ENCODE assay signal across 8 cellular contexts in the genomic region with DNA sequence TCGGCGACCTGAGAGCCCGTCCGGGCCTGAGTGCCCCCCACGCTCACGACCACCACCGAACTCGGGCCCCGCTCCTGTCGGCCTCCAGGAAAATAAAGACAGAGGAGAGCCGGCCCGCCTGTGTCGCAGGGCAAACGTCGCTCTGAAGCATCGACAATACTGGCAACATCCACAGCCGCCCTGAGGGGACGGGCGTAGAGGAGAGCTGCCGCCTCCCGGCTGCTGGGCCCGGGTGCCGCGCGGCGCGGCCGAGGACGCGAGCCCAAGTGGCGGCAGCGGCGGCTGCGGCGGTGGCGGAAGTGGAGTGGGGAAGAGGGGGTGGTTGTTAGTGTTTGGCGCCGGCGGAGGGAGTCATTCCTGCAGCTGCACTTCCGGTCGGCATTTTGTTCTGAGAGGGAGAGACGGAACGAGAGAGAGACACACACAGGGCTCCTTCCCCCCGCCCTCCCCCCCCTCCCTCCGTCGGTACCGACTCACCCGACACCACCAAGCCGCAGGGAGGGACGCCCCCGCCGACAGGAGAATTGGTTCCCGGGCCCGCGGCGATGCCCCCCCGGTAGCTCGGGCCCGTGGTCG. TPM values are rescaled to one million over a fixed set of nuclear protein-coding genes. Genes with fewer than 3 reads are reported as not detected.
DNase-seq lines count a peak whose midpoint lies in the region; ATAC-seq and TF ChIP-seq lines count a peak whose summit lies in the region.

A gene with protein sequence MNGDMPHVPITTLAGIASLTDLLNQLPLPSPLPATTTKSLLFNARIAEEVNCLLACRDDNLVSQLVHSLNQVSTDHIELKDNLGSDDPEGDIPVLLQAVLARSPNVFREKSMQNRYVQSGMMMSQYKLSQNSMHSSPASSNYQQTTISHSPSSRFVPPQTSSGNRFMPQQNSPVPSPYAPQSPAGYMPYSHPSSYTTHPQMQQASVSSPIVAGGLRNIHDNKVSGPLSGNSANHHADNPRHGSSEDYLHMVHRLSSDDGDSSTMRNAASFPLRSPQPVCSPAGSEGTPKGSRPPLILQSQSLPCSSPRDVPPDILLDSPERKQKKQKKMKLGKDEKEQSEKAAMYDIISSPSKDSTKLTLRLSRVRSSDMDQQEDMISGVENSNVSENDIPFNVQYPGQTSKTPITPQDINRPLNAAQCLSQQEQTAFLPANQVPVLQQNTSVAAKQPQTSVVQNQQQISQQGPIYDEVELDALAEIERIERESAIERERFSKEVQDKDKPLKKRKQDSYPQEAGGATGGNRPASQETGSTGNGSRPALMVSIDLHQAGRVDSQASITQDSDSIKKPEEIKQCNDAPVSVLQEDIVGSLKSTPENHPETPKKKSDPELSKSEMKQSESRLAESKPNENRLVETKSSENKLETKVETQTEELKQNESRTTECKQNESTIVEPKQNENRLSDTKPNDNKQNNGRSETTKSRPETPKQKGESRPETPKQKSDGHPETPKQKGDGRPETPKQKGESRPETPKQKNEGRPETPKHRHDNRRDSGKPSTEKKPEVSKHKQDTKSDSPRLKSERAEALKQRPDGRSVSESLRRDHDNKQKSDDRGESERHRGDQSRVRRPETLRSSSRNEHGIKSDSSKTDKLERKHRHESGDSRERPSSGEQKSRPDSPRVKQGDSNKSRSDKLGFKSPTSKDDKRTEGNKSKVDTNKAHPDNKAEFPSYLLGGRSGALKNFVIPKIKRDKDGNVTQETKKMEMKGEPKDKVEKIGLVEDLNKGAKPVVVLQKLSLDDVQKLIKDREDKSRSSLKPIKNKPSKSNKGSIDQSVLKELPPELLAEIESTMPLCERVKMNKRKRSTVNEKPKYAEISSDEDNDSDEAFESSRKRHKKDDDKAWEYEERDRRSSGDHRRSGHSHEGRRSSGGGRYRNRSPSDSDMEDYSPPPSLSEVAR (N-terminal part only) (plus strand): TSS at position 381 of the 576 bp plus-strand sequence. CDS start 76,928 bp downstream, outside the sequence.

- peak; percentile 6 for TF ChIP-seq CTCF in GM12873 (IDR thresholded peaks at IDR 0.05; ENCODE audit: insufficient read depth, low read depth, low read length, missing control alignments)
- TF ChIP-seq CTCF in cardiac muscle cell (IDR thresholded peaks at IDR 0.05; ENCODE audit: low read depth, low read length) = no peak
- TF ChIP-seq CTCF in transverse colon (IDR thresholded peaks at IDR 0.05) = no peak

- H3K27ac ChIP-seq in cardiac muscle cell (peak within 1 kb of the TSS; percentile 99), transverse colon (peak within 1 kb of the TSS; percentile 97 to 99 (median 98))

- H3K4me3 ChIP-seq in cardiac muscle cell (peak within 1 kb of the TSS; percentile 89), transverse colon (peak within 1 kb of the TSS; percentile 66 to 90 (median 84))

- peak; percentile 60 for ATAC-seq in HG02763 (IDR thresholded peaks at IDR 0.05; ENCODE audit: unreplicated experiment)

- peak; percentile 94 to 98 (median 94) for DNase-seq in NCI-H1417 (lab: John Stamatoyannopoulos, UW)
- DNase-seq in SW 1271 (lab: John Stamatoyannopoulos, UW) = peak; percentile 89 to 97
- peak; percentile 78 for DNase-seq in activated naive CD8-positive, alpha-beta T cell treated with anti-CD3 and anti-CD28 coated beads, Interleukin-2, amount 50 U/mL, for 16 hours (ENCODE audit: low read depth, low spot score)
- peak; percentile 95 to 96 for DNase-seq in cardiac muscle cell (ENCODE audit: low read depth in 1 of 2, low spot score in 1 of 2)
- DNase-seq in pons (ENCODE audit: low spot score) = peak; percentile 95
- DNase-seq in transverse colon = peak; percentile 92

- H3K36me3 ChIP-seq in cardiac muscle cell (no peaks in the 10 kb centered on the region), transverse colon (no peaks in the 10 kb centered on the region)

- no peak for TF ChIP-seq EP300 in transverse colon (IDR thresholded peaks at IDR 0.05; ENCODE audit: low read depth)

- peak; percentile 65 for TF ChIP-seq POLR2A in transverse colon (IDR thresholded peaks at IDR 0.05)

- in situ Hi-C loops in transverse colon (cut with MboI; ENCODE audit: low pct_ligation_motif_present in 1 of 4, low pct_unique_long_range_greater_than_20kb in 1 of 4, low sequenced_read_pairs in 3 of 4) = loop anchor here in 1 of 4 donors (10.0 kb wide), 1 partner anchor 132 kb away; no protein-coding TSS in a partner anchor

- H3K27me3 ChIP-seq in cardiac muscle cell (no peaks in the 10 kb centered on the region), transverse colon (no peaks in the 10 kb centered on the region)

- intact Hi-C loops in transverse colon (cut with DNase I; ENCODE audit: low total_unique reads) = no loop called here

- WGBS in transverse colon (ENCODE audit: low coverage in 1 of 2), 2 donors = 0 to 3% methylated on average over 11 to 34 of the region's 60 CpGs

- H3K4me1 ChIP-seq in cardiac muscle cell (ENCODE audit: low read depth) (peaks cover 35% of the 10 kb centered on the region), transverse colon (peaks cover 25 to 54% (median 43%) of the 10 kb centered on the region in 4 donors)

- H3K9me3 ChIP-seq in cardiac muscle cell (ENCODE audit: low read depth) = no peaks in the 10 kb centered on the region
- no peaks in the 10 kb centered on the region for H3K9me3 ChIP-seq in transverse colon

RNA-seq across cellular contexts. Expression of the gene that starts here (rescaled TPM):
- total RNA-seq in cardiac muscle cell (15.9 and 43.9 TPM in 2 replicates), transverse colon (10 to 100 TPM; 26.7 to 73.8 (median 64.4) TPM)
- 19.1 and 32.2 TPM in 2 replicates for polyA plus RNA-seq in cardiac muscle cell

Comparison
In these comparisons a context has a peak if more than half of its experiments do, and no peak if none do; other contexts are left out.
1. Peak in every context shown above with its lines: DNase-seq, ATAC-seq, H3K4me3 ChIP-seq and H3K27ac ChIP-seq.